ENCODE assay signal across 8 cellular contexts in genomic region chr15:39580630-39581500, GRCh38. TPM values are rescaled to one million over a fixed set of nuclear protein-coding genes. Genes with fewer than 3 reads are reported as not detected.
A peak's percentile ranks its signal among the peaks of the same experiment; 100 is the strongest.
DNase-seq lines count a peak whose midpoint lies in the region; ATAC-seq and TF ChIP-seq lines count a peak whose summit lies in the region.

TSS of gene THBS1 (plus strand) at chr15:39581079. CDS start at chr15:39581858, 779 bp downstream.

- H3K14ac ChIP-seq in trophoblast cell (ENCODE audit: low read length), result peak within 1 kb of the TSS; percentile 90

- TF ChIP-seq CTCF in Panc1 (IDR thresholded peaks at IDR 0.05) (no peak), cardiac muscle cell (IDR thresholded peaks at IDR 0.05; ENCODE audit: low read depth, low read length) (no peak)

- peaks cover 18 to 37% (median 34%) of the 10 kb centered on the region in 11 experiments for H3K27me3 ChIP-seq in BLaER1 treated with 17β-estradiol and CSF1 and Interleukin-3, amounts not matched to agents 10 nM and 100 nM
- H3K27me3 ChIP-seq in Panc1 (ENCODE audit: control insufficient read depth, insufficient read depth, low read length) (peaks cover 4% of the 10 kb centered on the region), cardiac muscle cell (no peaks in the 10 kb centered on the region), trophoblast cell (ENCODE audit: insufficient read depth, low read length) (no peaks in the 10 kb centered on the region)

- H3K9me3 ChIP-seq in BLaER1 treated with 17β-estradiol and CSF1 and Interleukin-3, amounts not matched to agents 10 nM and 100 nM (replicated peaks in 1 of 11), result peaks cover 0 to 6% (median 0%) of the 10 kb centered on the region in 11 experiments; a peak in 2 of 22 replicates
- H3K9me3 ChIP-seq in Panc1 (ENCODE audit: control insufficient read depth, insufficient read depth, low read depth, low read length) (no peaks in the 10 kb centered on the region), cardiac muscle cell (ENCODE audit: low read depth) (no peaks in the 10 kb centered on the region), trophoblast cell (ENCODE audit: insufficient read depth, low read depth, low read length) (peaks cover 4% of the 10 kb centered on the region)

- no CpG with 5 or more reads among the region's 71 CpGs for WGBS in trophoblast cell (ENCODE audit: extremely low coverage, insufficient coverage, insufficient read length)

- peak within 1 kb of the TSS; percentile 22 to 84 (median 54); a peak in 17 of 22 replicates for H3K9ac ChIP-seq in BLaER1 treated with 17β-estradiol and CSF1 and Interleukin-3, amounts not matched to agents 10 nM and 100 nM
- peak within 1 kb of the TSS; percentile 88 for H3K9ac ChIP-seq in trophoblast cell (ENCODE audit: low read length)

- H3K18ac ChIP-seq in trophoblast cell (ENCODE audit: low read length), result peak within 1 kb of the TSS; percentile 94

- BruUV-seq in Panc1 (replicated peaks; lab: Mats Ljungman, UMichigan), result no TSS peak

- peaks cover 0 to 19% (median 0%) of the 10 kb centered on the region in 11 experiments; a peak in 6 of 22 replicates for H4K20me1 ChIP-seq in BLaER1 treated with 17β-estradiol and CSF1 and Interleukin-3, amounts not matched to agents 10 nM and 100 nM

- peak within 1 kb of the TSS; percentile 96 for H2BK5ac ChIP-seq in trophoblast cell (ENCODE audit: low read depth, low read length, poor library complexity)

- H3K36me3 ChIP-seq in BLaER1 treated with 17β-estradiol and CSF1 and Interleukin-3, amounts not matched to agents 10 nM and 100 nM, result peaks cover 0 to 22% (median 0%) of the 10 kb centered on the region in 11 experiments; a peak in 3 of 22 replicates
- H3K36me3 ChIP-seq in Panc1 (ENCODE audit: control insufficient read depth, insufficient read depth, low read length) (no peaks in the 10 kb centered on the region), cardiac muscle cell (peaks cover 16% of the 10 kb centered on the region), trophoblast cell (ENCODE audit: control insufficient read depth in 1 of 2, insufficient read depth in 2 of 2, low read length in 2 of 2) (peaks cover 19 to 28% of the 10 kb centered on the region in 2 experiments)

- H4K91ac ChIP-seq in trophoblast cell (ENCODE audit: low read depth, low read length), result peak within 1 kb of the TSS; percentile 97

- H2AFZ ChIP-seq in trophoblast cell (ENCODE audit: insufficient read depth, low read length, poor library complexity), result peak within 1 kb of the TSS; percentile 85

- intact Hi-C loops in Panc1 (cut with micrococcal nuclease; ENCODE audit: unreplicated experiment), result loop anchor here (2.0 to 5.0 kb wide), 3 partner anchors 408 to 874 kb away; no protein-coding TSS in a partner anchor

- H3K27ac ChIP-seq in BLaER1 treated with 17β-estradiol and CSF1 and Interleukin-3, amounts not matched to agents 10 nM and 100 nM, result peak within 1 kb of the TSS in 5 of 11 experiments; percentile 20 to 80 (median 52); a peak in 9 of 22 replicates
- H3K27ac ChIP-seq in Panc1 (ENCODE audit: low read length), result no peak within 1 kb of the TSS
- peak within 1 kb of the TSS; percentile 95 for H3K27ac ChIP-seq in cardiac muscle cell
- peak within 1 kb of the TSS; percentile 97 for H3K27ac ChIP-seq in trophoblast cell (ENCODE audit: low read depth, low read length)

- H3K27me3 Mint-ChIP-seq in activated naive CD8-positive, alpha-beta T cell treated with anti-CD3 and anti-CD28 coated beads, Interleukin-2, amount 10 ng/mL, durations not matched to agents 7 days and 5 days, result peaks cover 60% of the 10 kb centered on the region

- peaks cover 16% of the 10 kb centered on the region for H3K79me2 ChIP-seq in trophoblast cell (ENCODE audit: control insufficient read depth, insufficient read depth, low read length, poor library complexity)

- H3K23ac ChIP-seq in trophoblast cell (ENCODE audit: low read length), result no peak within 1 kb of the TSS

- peak within 1 kb of the TSS; percentile 68 for H3K4ac ChIP-seq in trophoblast cell (ENCODE audit: low read depth, low read length)

- CTCF ChIA-PET in Panc1 (lab: Charles Lee), result interaction anchor here (0.7 to 2.3 kb wide), 5 partner anchors 10 to 892 kb away, joined by 3 to 13 read pairs (median 4); no protein-coding TSS in a partner anchor

- H3K27ac Mint-ChIP-seq in activated naive CD8-positive, alpha-beta T cell treated with anti-CD3 and anti-CD28 coated beads, Interleukin-2, amount 10 ng/mL, durations not matched to agents 7 days and 5 days, result peak within 1 kb of the TSS; percentile 2

- H3K4me3 Mint-ChIP-seq in activated naive CD8-positive, alpha-beta T cell treated with anti-CD3 and anti-CD28 coated beads, Interleukin-2, amount 10 ng/mL, durations not matched to agents 7 days and 5 days, result peak within 1 kb of the TSS; percentile 66

- peaks cover 19% of the 10 kb centered on the region for H3K4me1 Mint-ChIP-seq in activated naive CD8-positive, alpha-beta T cell treated with anti-CD3 and anti-CD28 coated beads, Interleukin-2, amount 10 ng/mL, durations not matched to agents 7 days and 5 days

- peak within 1 kb of the TSS; percentile 52 for H2AK5ac ChIP-seq in trophoblast cell (ENCODE audit: low read length)

- peak within 1 kb of the TSS; percentile 91 for H2BK12ac ChIP-seq in trophoblast cell (ENCODE audit: low read length)

- H3K4me1 ChIP-seq in BLaER1 treated with 17β-estradiol and CSF1 and Interleukin-3, amounts not matched to agents 10 nM and 100 nM, result peaks cover 3 to 30% (median 10%) of the 10 kb centered on the region in 10 experiments; a peak in 8 of 20 replicates
- H3K4me1 ChIP-seq in Panc1 (ENCODE audit: control insufficient read depth, insufficient read depth, low read length) (no peaks in the 10 kb centered on the region), cardiac muscle cell (ENCODE audit: low read depth) (peaks cover 14% of the 10 kb centered on the region), trophoblast cell (ENCODE audit: control insufficient read depth in 1 of 2, insufficient read depth in 2 of 2, low read length in 2 of 2) (peaks cover 15 to 19% of the 10 kb centered on the region in 2 experiments)

- peak within 1 kb of the TSS; percentile 78 to 97 (median 90) for H3K4me2 ChIP-seq in BLaER1 treated with 17β-estradiol and CSF1 and Interleukin-3, amounts not matched to agents 10 nM and 100 nM
- H3K4me2 ChIP-seq in trophoblast cell (ENCODE audit: low read length), result peak within 1 kb of the TSS; percentile 98

- peak; percentile 20 for ATAC-seq in GM21723 (IDR thresholded peaks at IDR 0.05; ENCODE audit: unreplicated experiment)
- peak; percentile 73 for ATAC-seq in Panc1
- ATAC-seq in activated naive CD8-positive, alpha-beta T cell treated with anti-CD3 and anti-CD28 coated beads, Interleukin-2, amount 10 ng/mL, durations not matched to agents 7 days and 5 days (ENCODE audit: low read depth), result peak; percentile 32
- ATAC-seq in GM19397 (IDR thresholded peaks at IDR 0.05; ENCODE audit: unreplicated experiment), result no peak

- no peak for DNase-seq in Panc1 (ENCODE audit: low read depth, low spot score)
- DNase-seq in activated naive CD8-positive, alpha-beta T cell treated with anti-CD3 and anti-CD28 coated beads, Interleukin-2, amount 10 ng/mL, durations not matched to agents 7 days and 5 days, result peak; percentile 59
- DNase-seq in cardiac muscle cell (ENCODE audit: low read depth in 1 of 2, low spot score in 1 of 2), result peak; percentile 92 to 98
- DNase-seq in trophoblast cell, result peak in 1 of 2 donors; percentile 12
- DNase-seq in NCI-H187 (lab: John Stamatoyannopoulos, UW), result no peak

- peak within 1 kb of the TSS; percentile 83 for H4K12ac ChIP-seq in trophoblast cell (ENCODE audit: low read depth, low read length)

- no peaks in the 10 kb centered on the region for H3K36me3 Mint-ChIP-seq in activated naive CD8-positive, alpha-beta T cell treated with anti-CD3 and anti-CD28 coated beads, Interleukin-2, amount 10 ng/mL, durations not matched to agents 7 days and 5 days

- no peaks in the 10 kb centered on the region for H3K9me3 Mint-ChIP-seq in activated naive CD8-positive, alpha-beta T cell treated with anti-CD3 and anti-CD28 coated beads, Interleukin-2, amount 10 ng/mL, durations not matched to agents 7 days and 5 days

- peak within 1 kb of the TSS; percentile 89 for H4K8ac ChIP-seq in trophoblast cell (ENCODE audit: low read depth, low read length)

- peak within 1 kb of the TSS; percentile 48 to 67 (median 57) for H3K4me3 ChIP-seq in BLaER1 treated with 17β-estradiol and CSF1 and Interleukin-3, amounts not matched to agents 10 nM and 100 nM
- peak within 1 kb of the TSS; percentile 50 to 53 for H3K4me3 ChIP-seq in Panc1 (ENCODE audit: low read depth in 2 of 2, low read length in 2 of 2)
- H3K4me3 ChIP-seq in cardiac muscle cell, result peak within 1 kb of the TSS; percentile 40
- peak within 1 kb of the TSS; percentile 78 for H3K4me3 ChIP-seq in trophoblast cell (ENCODE audit: low read depth, low read length)

- peaks cover 15% of the 10 kb centered on the region for H3K79me1 ChIP-seq in trophoblast cell (ENCODE audit: low read length)

- in situ Hi-C loops in Panc1 (cut with HindIII; ENCODE audit: low pct_unique_long_range_greater_than_20kb, low sequenced_read_pairs), result no loop called here

- H2BK120ac ChIP-seq in trophoblast cell (ENCODE audit: insufficient read depth, low read length, poor library complexity), result peak within 1 kb of the TSS; percentile 96

- POLR2A ChIA-PET in Panc1 (lab: Charles Lee), result no interaction called here
- POLR2A ChIA-PET in activated naive CD8-positive, alpha-beta T cell treated with anti-CD3 and anti-CD28 coated beads, Interleukin-2, amount 10 ng/mL, durations not matched to agents 7 days and 5 days (lab: Charles Lee), result interaction anchor here (1.0 kb wide), 1 partner anchor 43 kb away, joined by 3 read pairs; no protein-coding TSS in a partner anchor

RNA-seq across cellular contexts. Expression of gene THBS1, which starts in this region (rescaled TPM):
- total RNA-seq in Panc1 (2021; ENCODE audit: unreplicated experiment), result 61.9 TPM
- polyA plus RNA-seq in Panc1 (2012; ENCODE audit: insufficient read length), result 21.3 TPM
- 1 to 10 TPM; 5.4 to 6.0 TPM for total RNA-seq in activated naive CD8-positive, alpha-beta T cell treated with anti-CD3 and anti-CD28 coated beads, Interleukin-2, amount 10 ng/mL, durations not matched to agents 7 days and 5 days
- total RNA-seq in cardiac muscle cell, result 55.2 and 70.2 TPM in 2 replicates
- 20.9 and 22.4 TPM in 2 replicates for polyA plus RNA-seq in cardiac muscle cell
- polyA plus RNA-seq in trophoblast cell (2013), result 80.1 and 91.6 TPM in 2 replicates

Comparison
In these comparisons a context has a peak if more than half of its experiments do, and no peak if none do; other contexts are left out.
1. DNase-seq: peak in activated naive CD8-positive, alpha-beta T cell treated with anti-CD3 and anti-CD28 coated beads, Interleukin-2, amount 10 ng/mL, durations not matched to agents 7 days and 5 days (single experiment) and cardiac muscle cell (2 of 2); none in Panc1 (single experiment) and NCI-H187 (0 of 2).
2. Peak in every context shown above with its lines, with median percentiles within 50 percentile points of each other: H3K4me3 ChIP-seq.